21 cellular contexts compared by ENCODE assay signal in the genomic region with DNA sequence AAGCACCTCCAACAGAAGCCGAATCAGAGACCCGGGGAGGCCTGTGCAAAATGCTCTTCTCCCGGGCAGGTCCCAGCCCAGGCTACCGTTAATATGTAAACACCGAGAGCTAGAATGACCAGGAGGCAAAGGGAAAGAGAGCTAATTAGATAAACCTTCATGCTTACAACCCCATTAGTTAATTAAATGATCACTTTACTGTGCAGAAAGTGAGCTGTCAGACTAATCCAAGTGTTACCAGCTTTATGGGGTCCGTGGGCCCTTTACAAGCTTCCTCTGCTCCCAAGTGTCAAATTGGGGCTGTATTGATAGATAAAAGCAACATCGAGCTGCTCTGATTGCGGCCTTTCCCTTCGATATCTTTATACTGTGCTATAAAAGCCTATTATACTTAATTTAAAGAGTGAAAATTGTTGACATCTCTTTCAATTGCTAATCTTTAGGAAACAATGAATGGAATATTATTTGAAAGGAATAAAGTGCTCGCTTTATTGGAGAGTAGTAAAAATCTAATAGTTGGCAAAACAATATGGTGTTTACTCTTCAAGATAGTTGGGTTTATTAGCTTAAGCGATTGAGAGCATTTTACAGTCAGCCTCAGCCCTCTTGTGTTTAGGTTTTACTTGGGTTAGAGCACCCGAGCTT.
"Had no signal": no experiment of that assay in that cellular context is flagged by ENCODE, and none has a peak within 500 bp of the region (broad histone marks: within the 10 kb centered on the region; RNA-seq: fewer than 3 reads in every experiment).

No MANE protein-coding gene starts in this region.

- DNase-seq: activated CD4-positive, alpha-beta memory T cell treated with anti-CD3 and anti-CD28 coated beads, Interleukin-2, amount 10 ng/mL, durations not matched to agents 7 days and 5 days; activated CD4-positive, alpha-beta T cell treated with anti-CD3 and anti-CD28 coated beads for 48 hours; activated CD4-positive, CD25-positive, alpha-beta regulatory T cell; activated CD8-positive, alpha-beta memory T cell treated with anti-CD3 and anti-CD28 coated beads, Interleukin-2, amount 10 ng/mL, durations not matched to agents 7 days and 5 days; activated naive CD4-positive, alpha-beta T cell; activated naive CD8-positive, alpha-beta T cell treated with anti-CD3 and anti-CD28 coated beads, Interleukin-2, amount 50 U/mL, for 24 hours; activated T-cell treated with anti-CD3 and anti-CD28 coated beads, Interleukin-2, amount 50 U/mL, for 1 hour; aorta; cortex of kidney; gastrocnemius medialis; head of caudate nucleus; kidney glomerular epithelial cell; naive B cell; stimulated activated naive CD8-positive, alpha-beta T cell treated with anti-CD3 and anti-CD28 coated beads, Interleukin-15, amount 100 ng/mL, for 72 hours; trophoblast cell had no signal

- ATAC-seq: activated CD8-positive, alpha-beta memory T cell treated with anti-CD3 and anti-CD28 coated beads, Interleukin-2, amount 10 ng/mL, durations not matched to agents 7 days and 5 days; activated naive CD8-positive, alpha-beta T cell treated with anti-CD3 and anti-CD28 coated beads, Interleukin-2, amount 50 U/mL, for 24 hours; activated T-helper 17 cell treated with anti-CD3 and anti-CD28 coated beads, Interleukin-2, amount 50 U/mL, for 72 hours; esophagus mucosa; gastrocnemius medialis; stimulated activated naive CD8-positive, alpha-beta T cell treated with anti-CD3 and anti-CD28 coated beads, Interleukin-15, amount 100 ng/mL, for 72 hours had no signal

- H3K27ac ChIP-seq: breast epithelium, gastrocnemius medialis, prostate gland, right atrium auricular region, suprapubic skin had no signal

- H3K4me1 ChIP-seq: breast epithelium, gastrocnemius medialis, prostate gland, right atrium auricular region, suprapubic skin had no signal

- H3K9me3 ChIP-seq: breast epithelium, gastrocnemius medialis, prostate gland, right atrium auricular region, suprapubic skin had no signal

- H3K27me3 ChIP-seq: breast epithelium, gastrocnemius medialis, right atrium auricular region had no signal

- H3K4me3 ChIP-seq: breast epithelium, gastrocnemius medialis, prostate gland, right atrium auricular region, suprapubic skin had no signal

- H3K36me3 ChIP-seq: breast epithelium, gastrocnemius medialis, prostate gland, right atrium auricular region, suprapubic skin had no signal
